Comparison of ENCODE assay signal across 8 cellular contexts in genomic region chr3:152299243-152299976, GRCh38. TPM values are rescaled to one million over a fixed set of nuclear protein-coding genes. Genes with fewer than 3 reads are reported as not detected.
DNase-seq lines count a peak whose midpoint lies in the region; ATAC-seq and TF ChIP-seq lines count a peak whose summit lies in the region.

No MANE protein-coding gene starts in this region.

- intact Hi-C loops in Panc1 (cut with micrococcal nuclease; ENCODE audit: unreplicated experiment) = no loop called here

- H3K36me3 ChIP-seq in Panc1 (ENCODE audit: control insufficient read depth, insufficient read depth, low read length) (no peaks in the 10 kb centered on the region), neural progenitor cell (no peaks in the 10 kb centered on the region)

- no peaks in the 10 kb centered on the region for H4K20me1 ChIP-seq in neural progenitor cell (ENCODE audit: low read depth)

- ATAC-seq in GM19372 (IDR thresholded peaks at IDR 0.05; ENCODE audit: low read depth, unreplicated experiment) (peak; percentile 1), Panc1 (peak; percentile 57)

- POLR2A ChIA-PET in Panc1 (lab: Charles Lee) = interaction anchor here (0.6 kb wide), 1 partner anchor 89 kb away, joined by 3 read pairs; no protein-coding TSS in a partner anchor

- peak overlapping the region; percentile 38 for H3K4me2 ChIP-seq in neural progenitor cell

- no peak for TF ChIP-seq CTCF in Panc1 (IDR thresholded peaks at IDR 0.05)
- TF ChIP-seq CTCF in neural progenitor cell (IDR thresholded peaks at IDR 0.05) = no peak

- H3K27ac Mint-ChIP-seq in neural progenitor cell = no peak overlapping the region

- peak overlapping the region; percentile 58 for H2AFZ ChIP-seq in neural progenitor cell (replicated peaks)

- H3K4me1 ChIP-seq in Panc1 (ENCODE audit: control insufficient read depth, insufficient read depth, low read length) (peaks cover 56% of the 10 kb centered on the region), neural progenitor cell (peaks cover 25% of the 10 kb centered on the region)

- H3K79me2 ChIP-seq in neural progenitor cell (ENCODE audit: low read depth) = peaks cover 8% of the 10 kb centered on the region

- CTCF ChIA-PET in Panc1 (lab: Charles Lee) = no interaction called here

- DNase-seq in Panc1 (ENCODE audit: low read depth, low spot score) (no peak), neural progenitor cell (ENCODE audit: low spot score) (no peak), H4 (ENCODE audit: low spot score) (no peak), NCI-H2107 (lab: John Stamatoyannopoulos, UW) (no peak), NCI-H2227 treated with DMSO at 0.1 percent for 48 hours (lab: John Stamatoyannopoulos, UW) (no peak), GOT3 (lab: John Stamatoyannopoulos, UW) (no peak)
- peak; percentile 7 for DNase-seq in effector CD8-positive, alpha-beta T cell (lab: John Stamatoyannopoulos, UW)

- H3K4me3 Mint-ChIP-seq in neural progenitor cell = no peak overlapping the region

- H3K27ac ChIP-seq in Panc1 (ENCODE audit: low read length) (peak overlapping the region; percentile 93), neural progenitor cell (no peak overlapping the region)

- no peaks in the 10 kb centered on the region for H3K27me3 Mint-ChIP-seq in neural progenitor cell (ENCODE audit: insufficient read depth, low read depth)

- H3K9me3 ChIP-seq in Panc1 (ENCODE audit: control insufficient read depth, insufficient read depth, low read depth, low read length) (no peaks in the 10 kb centered on the region), neural progenitor cell (ENCODE audit: low read depth) (no peaks in the 10 kb centered on the region)

- in situ Hi-C loops in Panc1 (cut with HindIII; ENCODE audit: low pct_unique_long_range_greater_than_20kb, low sequenced_read_pairs) = no loop called here

- H3K36me3 Mint-ChIP-seq in neural progenitor cell = peaks cover 14% of the 10 kb centered on the region

- peaks cover 9% of the 10 kb centered on the region for H3F3A ChIP-seq in neural progenitor cell (ENCODE audit: low read depth)

- H3K9me3 Mint-ChIP-seq in neural progenitor cell = no peaks in the 10 kb centered on the region

- H3K4me3 ChIP-seq in Panc1 (ENCODE audit: low read depth in 2 of 2, low read length in 2 of 2) = peak overlapping the region; percentile 45 to 65
- H3K4me3 ChIP-seq in neural progenitor cell = peak overlapping the region; percentile 1

- H3K4me1 Mint-ChIP-seq in neural progenitor cell = peaks cover 26% of the 10 kb centered on the region

- TSS peak; percentile 52 for BruUV-seq in Panc1 (replicated peaks; lab: Mats Ljungman, UMichigan)

- no peak overlapping the region for H3K9ac ChIP-seq in neural progenitor cell

- H3K27me3 ChIP-seq in Panc1 (ENCODE audit: control insufficient read depth, insufficient read depth, low read length) (no peaks in the 10 kb centered on the region), neural progenitor cell (no peaks in the 10 kb centered on the region)

RNA-seq across cellular contexts. Expression of gene MBNL1, which starts 30.7 kb away (rescaled TPM):
- total RNA-seq in Panc1 (2021; ENCODE audit: unreplicated experiment) = 140 TPM
- polyA plus RNA-seq in Panc1 (2012; ENCODE audit: insufficient read length) = 55.2 TPM
- 9.8 and 14.7 TPM in 2 replicates for total RNA-seq in neural progenitor cell (ENCODE audit: low replicate concordance)
- total RNA-seq in H4 (2014; rRNA removed; shearing (Covaris generic)) = 87.0 and 153 TPM in 2 replicates
